Comparison of ENCODE assay signal across 1 cellular context in the genomic region with DNA sequence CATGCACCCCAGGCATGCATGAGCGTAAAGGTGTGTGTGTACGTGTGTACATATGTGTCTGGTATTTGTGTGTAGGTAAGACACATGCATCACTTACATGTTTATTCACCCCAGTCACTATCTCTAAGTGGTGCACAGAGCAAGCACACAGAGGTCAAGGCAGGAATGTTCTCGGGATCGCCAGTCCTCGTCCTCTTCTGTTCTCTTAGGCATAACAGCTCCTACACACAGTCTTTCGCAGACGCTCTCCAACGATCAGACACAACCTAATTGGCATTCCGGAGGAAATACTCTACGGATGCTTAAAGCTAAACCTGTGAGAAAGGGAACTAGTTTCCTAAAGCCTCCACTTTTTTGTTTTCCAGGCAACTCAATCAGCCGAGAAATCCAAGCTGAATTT.
TF ChIP-seq lines count a peak whose summit lies in the region.

No MANE protein-coding gene starts in this region.

TF ChIP-seq in H1, 55 proteins besides CTCF, POLR2A, EP300 and RAD21 (continued from another document):
- TF ChIP-seq, protein P1, sequence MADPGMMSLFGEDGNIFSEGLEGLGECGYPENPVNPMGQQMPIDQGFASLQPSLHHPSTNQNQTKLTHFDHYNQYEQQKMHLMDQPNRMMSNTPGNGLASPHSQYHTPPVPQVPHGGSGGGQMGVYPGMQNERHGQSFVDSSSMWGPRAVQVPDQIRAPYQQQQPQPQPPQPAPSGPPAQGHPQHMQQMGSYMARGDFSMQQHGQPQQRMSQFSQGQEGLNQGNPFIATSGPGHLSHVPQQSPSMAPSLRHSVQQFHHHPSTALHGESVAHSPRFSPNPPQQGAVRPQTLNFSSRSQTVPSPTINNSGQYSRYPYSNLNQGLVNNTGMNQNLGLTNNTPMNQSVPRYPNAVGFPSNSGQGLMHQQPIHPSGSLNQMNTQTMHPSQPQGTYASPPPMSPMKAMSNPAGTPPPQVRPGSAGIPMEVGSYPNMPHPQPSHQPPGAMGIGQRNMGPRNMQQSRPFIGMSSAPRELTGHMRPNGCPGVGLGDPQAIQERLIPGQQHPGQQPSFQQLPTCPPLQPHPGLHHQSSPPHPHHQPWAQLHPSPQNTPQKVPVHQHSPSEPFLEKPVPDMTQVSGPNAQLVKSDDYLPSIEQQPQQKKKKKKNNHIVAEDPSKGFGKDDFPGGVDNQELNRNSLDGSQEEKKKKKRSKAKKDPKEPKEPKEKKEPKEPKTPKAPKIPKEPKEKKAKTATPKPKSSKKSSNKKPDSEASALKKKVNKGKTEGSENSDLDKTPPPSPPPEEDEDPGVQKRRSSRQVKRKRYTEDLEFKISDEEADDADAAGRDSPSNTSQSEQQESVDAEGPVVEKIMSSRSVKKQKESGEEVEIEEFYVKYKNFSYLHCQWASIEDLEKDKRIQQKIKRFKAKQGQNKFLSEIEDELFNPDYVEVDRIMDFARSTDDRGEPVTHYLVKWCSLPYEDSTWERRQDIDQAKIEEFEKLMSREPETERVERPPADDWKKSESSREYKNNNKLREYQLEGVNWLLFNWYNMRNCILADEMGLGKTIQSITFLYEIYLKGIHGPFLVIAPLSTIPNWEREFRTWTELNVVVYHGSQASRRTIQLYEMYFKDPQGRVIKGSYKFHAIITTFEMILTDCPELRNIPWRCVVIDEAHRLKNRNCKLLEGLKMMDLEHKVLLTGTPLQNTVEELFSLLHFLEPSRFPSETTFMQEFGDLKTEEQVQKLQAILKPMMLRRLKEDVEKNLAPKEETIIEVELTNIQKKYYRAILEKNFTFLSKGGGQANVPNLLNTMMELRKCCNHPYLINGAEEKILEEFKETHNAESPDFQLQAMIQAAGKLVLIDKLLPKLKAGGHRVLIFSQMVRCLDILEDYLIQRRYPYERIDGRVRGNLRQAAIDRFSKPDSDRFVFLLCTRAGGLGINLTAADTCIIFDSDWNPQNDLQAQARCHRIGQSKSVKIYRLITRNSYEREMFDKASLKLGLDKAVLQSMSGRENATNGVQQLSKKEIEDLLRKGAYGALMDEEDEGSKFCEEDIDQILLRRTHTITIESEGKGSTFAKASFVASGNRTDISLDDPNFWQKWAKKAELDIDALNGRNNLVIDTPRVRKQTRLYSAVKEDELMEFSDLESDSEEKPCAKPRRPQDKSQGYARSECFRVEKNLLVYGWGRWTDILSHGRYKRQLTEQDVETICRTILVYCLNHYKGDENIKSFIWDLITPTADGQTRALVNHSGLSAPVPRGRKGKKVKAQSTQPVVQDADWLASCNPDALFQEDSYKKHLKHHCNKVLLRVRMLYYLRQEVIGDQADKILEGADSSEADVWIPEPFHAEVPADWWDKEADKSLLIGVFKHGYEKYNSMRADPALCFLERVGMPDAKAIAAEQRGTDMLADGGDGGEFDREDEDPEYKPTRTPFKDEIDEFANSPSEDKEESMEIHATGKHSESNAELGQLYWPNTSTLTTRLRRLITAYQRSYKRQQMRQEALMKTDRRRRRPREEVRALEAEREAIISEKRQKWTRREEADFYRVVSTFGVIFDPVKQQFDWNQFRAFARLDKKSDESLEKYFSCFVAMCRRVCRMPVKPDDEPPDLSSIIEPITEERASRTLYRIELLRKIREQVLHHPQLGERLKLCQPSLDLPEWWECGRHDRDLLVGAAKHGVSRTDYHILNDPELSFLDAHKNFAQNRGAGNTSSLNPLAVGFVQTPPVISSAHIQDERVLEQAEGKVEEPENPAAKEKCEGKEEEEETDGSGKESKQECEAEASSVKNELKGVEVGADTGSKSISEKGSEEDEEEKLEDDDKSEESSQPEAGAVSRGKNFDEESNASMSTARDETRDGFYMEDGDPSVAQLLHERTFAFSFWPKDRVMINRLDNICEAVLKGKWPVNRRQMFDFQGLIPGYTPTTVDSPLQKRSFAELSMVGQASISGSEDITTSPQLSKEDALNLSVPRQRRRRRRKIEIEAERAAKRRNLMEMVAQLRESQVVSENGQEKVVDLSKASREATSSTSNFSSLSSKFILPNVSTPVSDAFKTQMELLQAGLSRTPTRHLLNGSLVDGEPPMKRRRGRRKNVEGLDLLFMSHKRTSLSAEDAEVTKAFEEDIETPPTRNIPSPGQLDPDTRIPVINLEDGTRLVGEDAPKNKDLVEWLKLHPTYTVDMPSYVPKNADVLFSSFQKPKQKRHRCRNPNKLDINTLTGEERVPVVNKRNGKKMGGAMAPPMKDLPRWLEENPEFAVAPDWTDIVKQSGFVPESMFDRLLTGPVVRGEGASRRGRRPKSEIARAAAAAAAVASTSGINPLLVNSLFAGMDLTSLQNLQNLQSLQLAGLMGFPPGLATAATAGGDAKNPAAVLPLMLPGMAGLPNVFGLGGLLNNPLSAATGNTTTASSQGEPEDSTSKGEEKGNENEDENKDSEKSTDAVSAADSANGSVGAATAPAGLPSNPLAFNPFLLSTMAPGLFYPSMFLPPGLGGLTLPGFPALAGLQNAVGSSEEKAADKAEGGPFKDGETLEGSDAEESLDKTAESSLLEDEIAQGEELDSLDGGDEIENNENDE (IDR thresholded peaks at IDR 0.05; ENCODE audit: insufficient replicate concordance, low read length): no peak
- TF ChIP-seq TAF1 (IDR thresholded peaks at IDR 0.05; ENCODE audit: low read depth, low read length) (no peak), GABPA (IDR thresholded peaks at IDR 0.05; ENCODE audit: borderline replicate concordance, insufficient read depth, low read length) (no peak), POLR2AphosphoS5 (IDR thresholded peaks at IDR 0.05; ENCODE audit: low read depth, low read length) (no peak), TBP (IDR thresholded peaks at IDR 0.05; ENCODE audit: low read depth, low read length) (no peak), SUZ12 (IDR thresholded peaks at IDR 0.05; ENCODE audit: low read length) (no peak), BACH1 (IDR thresholded peaks at IDR 0.05; ENCODE audit: low read length) (no peak), RBBP5 (IDR thresholded peaks at IDR 0.05; ENCODE audit: borderline replicate concordance, low read depth, low read length) (no peak), CHD2 (IDR thresholded peaks at IDR 0.05; ENCODE audit: low read length) (no peak), FOSL1 (IDR thresholded peaks at IDR 0.05; ENCODE audit: insufficient read depth, low read depth, low read length) (no peak)
- TF ChIP-seq, protein P2, sequence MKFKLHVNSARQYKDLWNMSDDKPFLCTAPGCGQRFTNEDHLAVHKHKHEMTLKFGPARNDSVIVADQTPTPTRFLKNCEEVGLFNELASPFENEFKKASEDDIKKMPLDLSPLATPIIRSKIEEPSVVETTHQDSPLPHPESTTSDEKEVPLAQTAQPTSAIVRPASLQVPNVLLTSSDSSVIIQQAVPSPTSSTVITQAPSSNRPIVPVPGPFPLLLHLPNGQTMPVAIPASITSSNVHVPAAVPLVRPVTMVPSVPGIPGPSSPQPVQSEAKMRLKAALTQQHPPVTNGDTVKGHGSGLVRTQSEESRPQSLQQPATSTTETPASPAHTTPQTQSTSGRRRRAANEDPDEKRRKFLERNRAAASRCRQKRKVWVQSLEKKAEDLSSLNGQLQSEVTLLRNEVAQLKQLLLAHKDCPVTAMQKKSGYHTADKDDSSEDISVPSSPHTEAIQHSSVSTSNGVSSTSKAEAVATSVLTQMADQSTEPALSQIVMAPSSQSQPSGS (IDR thresholded peaks at IDR 0.05; ENCODE audit: low read length): no peak
- TF ChIP-seq, protein P3, sequence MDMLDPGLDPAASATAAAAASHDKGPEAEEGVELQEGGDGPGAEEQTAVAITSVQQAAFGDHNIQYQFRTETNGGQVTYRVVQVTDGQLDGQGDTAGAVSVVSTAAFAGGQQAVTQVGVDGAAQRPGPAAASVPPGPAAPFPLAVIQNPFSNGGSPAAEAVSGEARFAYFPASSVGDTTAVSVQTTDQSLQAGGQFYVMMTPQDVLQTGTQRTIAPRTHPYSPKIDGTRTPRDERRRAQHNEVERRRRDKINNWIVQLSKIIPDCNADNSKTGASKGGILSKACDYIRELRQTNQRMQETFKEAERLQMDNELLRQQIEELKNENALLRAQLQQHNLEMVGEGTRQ (IDR thresholded peaks at IDR 0.05; ENCODE audit: low read length): no peak
TF ChIP-seq in H1: peak in this region for 0.
